Comparison of ENCODE assay signal across 21 cellular contexts in the genomic region with DNA sequence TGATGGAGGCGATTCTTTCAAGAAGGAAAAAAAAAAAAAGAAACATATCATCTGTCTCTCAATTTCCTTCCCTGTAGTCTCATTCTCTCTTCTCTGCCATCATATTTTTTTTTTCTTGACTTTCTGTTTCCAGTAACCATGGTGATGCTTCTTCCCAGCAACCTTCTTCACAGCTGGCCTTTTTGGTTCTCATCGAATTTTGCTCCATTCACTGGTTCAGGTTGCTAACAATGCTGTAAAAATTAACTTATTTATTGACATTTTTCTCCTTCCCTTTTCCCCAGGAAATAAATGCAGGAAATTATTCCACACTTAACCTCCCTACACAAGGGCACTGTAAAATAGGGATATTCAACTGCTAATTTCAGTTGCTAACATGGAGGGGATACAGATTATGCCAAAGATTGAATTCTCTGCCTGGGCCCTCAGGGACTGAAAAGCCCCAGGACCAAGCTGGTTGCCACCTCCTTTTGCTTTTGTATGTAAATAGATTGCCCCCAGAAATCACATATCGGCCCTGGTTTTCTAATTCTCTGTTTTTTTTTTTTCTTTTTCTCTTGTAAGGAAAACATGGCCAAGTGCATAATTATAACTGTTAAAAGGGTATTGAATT.
DNase-seq lines count a peak whose midpoint lies in the region; FAIRE-seq and TF ChIP-seq lines count a peak whose summit lies in the region.
"Had no signal": no experiment of that assay in that cellular context is flagged by ENCODE, and none has a peak within 500 bp of the region (broad histone marks: within the 10 kb centered on the region; RNA-seq: fewer than 3 reads in every experiment).

No MANE protein-coding gene starts in this region.

- H3K27me3 Mint-ChIP-seq in activated CD4-positive, alpha-beta memory T cell treated with anti-CD3 and anti-CD28 coated beads for 36 hours, result no peaks in the 10 kb centered on the region
- H3K27me3 Mint-ChIP-seq: activated naive CD4-positive, alpha-beta T cell treated with anti-CD3 and anti-CD28 coated beads, Interleukin-2, amount 10 ng/mL, durations not matched to agents 7 days and 5 days had no signal

- H3K9ac ChIP-seq in iPS-18a (ENCODE audit: low read length), result peak overlapping the region; percentile 25
- H3K9ac ChIP-seq: parathyroid adenoma had no signal

- no peaks in the 10 kb centered on the region for H3K9me3 Mint-ChIP-seq in activated CD4-positive, alpha-beta memory T cell treated with anti-CD3 and anti-CD28 coated beads for 36 hours
- H3K9me3 Mint-ChIP-seq: activated naive CD4-positive, alpha-beta T cell treated with anti-CD3 and anti-CD28 coated beads, Interleukin-2, amount 10 ng/mL, durations not matched to agents 7 days and 5 days; stimulated activated naive B cell treated with anti-CD40 and anti-IgM and Interleukin-4, amounts not matched to agents 10 μg/mL and 1 μg/mL and 100 μg/mL, for 72 hours had no signal

- CTCF ChIA-PET in activated CD4-positive, alpha-beta memory T cell treated with anti-CD3 and anti-CD28 coated beads for 36 hours (lab: Charles Lee), result no interaction called here

- intact Hi-C loops in activated CD4-positive, alpha-beta memory T cell treated with anti-CD3 and anti-CD28 coated beads for 36 hours (cut with micrococcal nuclease), result loop anchor here (5.0 kb wide), 2 partner anchors 156 to 246 kb away; a partner anchor contains a TSS
- intact Hi-C loops in thyroid gland (cut with DNase I), result no loop called here

- H3K4me3 Mint-ChIP-seq in activated CD4-positive, alpha-beta memory T cell treated with anti-CD3 and anti-CD28 coated beads for 36 hours, result no peak overlapping the region

- POLR2A ChIA-PET in activated CD4-positive, alpha-beta memory T cell treated with anti-CD3 and anti-CD28 coated beads for 36 hours (lab: Charles Lee), result no interaction called here

- H3K4me1 ChIP-seq in iPS-18a (ENCODE audit: control insufficient read depth, low read depth, low read length) (peaks cover 26% of the 10 kb centered on the region), thyroid gland (no peaks in the 10 kb centered on the region)
- H3K4me1 ChIP-seq: parathyroid adenoma had no signal

- DNase-seq in D721Med (ENCODE audit: insufficient read length, low spot score) (no peak), M059J (ENCODE audit: low read depth) (peak; percentile 6), NOMO-1 treated with DMSO at 0.1 percent for 48 hours (lab: John Stamatoyannopoulos, UW; ENCODE audit: unreplicated experiment) (no peak), thyroid gland (no peak), inferior parietal cortex (ENCODE audit: extremely low spot score) (no peak)
- no peak for DNase-seq in activated CD4-positive, alpha-beta memory T cell treated with anti-CD3 and anti-CD28 coated beads for 36 hours
- DNase-seq: activated CD4-positive, CD25-positive, alpha-beta regulatory T cell treated with anti-CD3 and anti-CD28 coated beads, Interleukin-2, amount 50 U/mL, for 72 hours; activated CD8-positive, alpha-beta memory T cell treated with anti-CD3 and anti-CD28 coated beads for 24 hours; activated naive CD4-positive, alpha-beta T cell treated with anti-CD3 and anti-CD28 coated beads, Interleukin-2, amount 10 ng/mL, durations not matched to agents 7 days and 5 days; activated T-cell treated with anti-CD3 and anti-CD28 coated beads, Interleukin-2, amount 50 U/mL, for 48 hours; aorta; CD8-positive, alpha-beta memory T cell; stimulated activated naive B cell treated with anti-CD40 and anti-IgM and Interleukin-4, amounts not matched to agents 10 μg/mL and 1 μg/mL and 100 μg/mL, for 72 hours; T1000; transverse colon had no signal

- H3K36me3 ChIP-seq in iPS-18a (ENCODE audit: control insufficient read depth, low read depth, low read length) (no peaks in the 10 kb centered on the region), thyroid gland (no peaks in the 10 kb centered on the region)
- H3K36me3 ChIP-seq: transverse colon had no signal

- no peak overlapping the region for H3K27ac Mint-ChIP-seq in activated CD4-positive, alpha-beta memory T cell treated with anti-CD3 and anti-CD28 coated beads for 36 hours
- H3K27ac Mint-ChIP-seq: activated naive CD4-positive, alpha-beta T cell treated with anti-CD3 and anti-CD28 coated beads, Interleukin-2, amount 10 ng/mL, durations not matched to agents 7 days and 5 days; CD8-positive, alpha-beta memory T cell; stimulated activated naive B cell treated with anti-CD40 and anti-IgM and Interleukin-4, amounts not matched to agents 10 μg/mL and 1 μg/mL and 100 μg/mL, for 72 hours had no signal

- FAIRE-seq in D721Med (lab: Jason Lieb, UNC), result peak; percentile 48
- FAIRE-seq: endothelial cell of umbilical vein, keratinocyte had no signal

- no peak overlapping the region for H3K4me3 ChIP-seq in iPS-18a (ENCODE audit: low read length)
- no peak overlapping the region for H3K4me3 ChIP-seq in thyroid gland (replicated peaks in 1 of 3)
- H3K4me3 ChIP-seq: SK-N-MC, transverse colon had no signal

- TF ChIP-seq CTCF in D721Med (IDR thresholded peaks at IDR 0.05; ENCODE audit: insufficient read depth, missing control alignments), result no peak
- TF ChIP-seq CTCF in thyroid gland (IDR thresholded peaks at IDR 0.05), result no peak

- no peaks in the 10 kb centered on the region for H3K36me3 Mint-ChIP-seq in activated CD4-positive, alpha-beta memory T cell treated with anti-CD3 and anti-CD28 coated beads for 36 hours
- H3K36me3 Mint-ChIP-seq: activated naive CD4-positive, alpha-beta T cell treated with anti-CD3 and anti-CD28 coated beads, Interleukin-2, amount 10 ng/mL, durations not matched to agents 7 days and 5 days; CD8-positive, alpha-beta memory T cell; stimulated activated naive B cell treated with anti-CD40 and anti-IgM and Interleukin-4, amounts not matched to agents 10 μg/mL and 1 μg/mL and 100 μg/mL, for 72 hours had no signal

- H3K27me3 ChIP-seq in iPS-18a (ENCODE audit: control insufficient read depth, insufficient read depth, low read length), result no peaks in the 10 kb centered on the region
- H3K27me3 ChIP-seq in thyroid gland, result no peaks in the 10 kb centered on the region
- H3K27me3 ChIP-seq: transverse colon had no signal

- H3K9me3 ChIP-seq in iPS-18a (ENCODE audit: control insufficient read depth, low read depth, low read length) (no peaks in the 10 kb centered on the region), thyroid gland (no peaks in the 10 kb centered on the region)
- H3K9me3 ChIP-seq: transverse colon had no signal

- peak overlapping the region; percentile 35 for H3K27ac ChIP-seq in angular gyrus (ENCODE audit: low read depth, low read length)
- peak overlapping the region; percentile 79 for H3K27ac ChIP-seq in iPS-18a (ENCODE audit: low read length)
- no peak overlapping the region for H3K27ac ChIP-seq in thyroid gland
- H3K27ac ChIP-seq: parathyroid adenoma, SK-N-MC, transverse colon had no signal

- WGBS in thyroid gland, 2 donors, result 66 to 75% methylated on average over 2 to 3 of the region's 3 CpGs

- TF ChIP-seq POLR2A in thyroid gland (IDR thresholded peaks at IDR 0.05), result no peak

- H3K4me1 Mint-ChIP-seq in activated CD4-positive, alpha-beta memory T cell treated with anti-CD3 and anti-CD28 coated beads for 36 hours (ENCODE audit: low read depth), result no peaks in the 10 kb centered on the region

Comparison
In these comparisons a context has a peak if more than half of its experiments do, and no peak if none do; other contexts are left out.
1. H3K27ac ChIP-seq: peak in angular gyrus (single experiment) and iPS-18a (single experiment); none in thyroid gland (0 of 3).